18 cellular contexts compared by ENCODE assay signal in the genomic region with DNA sequence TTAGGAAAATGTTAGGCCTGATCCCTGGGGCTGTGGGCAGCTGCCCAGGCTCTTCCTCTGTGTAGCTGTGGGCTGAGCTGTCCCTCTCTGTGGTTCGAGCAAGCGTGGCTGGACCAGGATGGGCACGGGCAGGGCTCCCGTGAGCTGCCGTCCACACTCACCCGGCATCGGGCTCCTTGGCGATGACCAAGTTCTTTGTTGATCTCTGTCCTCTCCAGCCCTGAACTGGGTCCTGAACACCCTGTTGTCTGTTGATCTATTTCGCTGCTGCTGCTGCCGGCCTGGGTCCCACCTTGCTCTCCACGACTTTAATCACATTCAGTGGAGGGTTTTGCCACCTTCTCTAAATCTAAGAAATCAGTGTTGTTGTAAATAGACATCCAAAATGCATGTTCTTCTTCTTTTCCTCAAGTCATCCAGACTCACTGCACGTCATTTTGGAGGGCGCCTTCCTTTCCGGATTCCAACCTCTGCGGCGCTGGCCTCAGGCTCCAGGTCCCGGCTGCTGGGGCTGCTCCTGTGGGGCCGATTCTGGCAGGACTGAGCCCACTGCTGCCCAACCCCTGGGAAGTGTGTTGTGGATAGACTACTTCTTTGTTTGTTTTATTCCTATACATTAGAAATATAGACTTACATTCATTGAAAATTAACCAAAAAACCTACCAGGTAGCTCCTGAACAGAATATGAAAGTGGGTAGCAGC.
DNase-seq lines count a peak whose midpoint lies in the region; ATAC-seq and TF ChIP-seq lines count a peak whose summit lies in the region.
"Had no signal": no experiment of that assay in that cellular context is flagged by ENCODE, and none has a peak within 500 bp of the region (broad histone marks: within the 10 kb centered on the region; RNA-seq: fewer than 3 reads in every experiment).

No MANE protein-coding gene starts in this region.

- H3K4me1 ChIP-seq in BE2C: no peaks in the 10 kb centered on the region
- peaks cover 9% of the 10 kb centered on the region for H3K4me1 ChIP-seq in mammary epithelial cell (ENCODE audit: insufficient read depth, low read length)
- H3K4me1 ChIP-seq in naive thymus-derived CD4-positive, alpha-beta T cell (ENCODE audit: control insufficient read depth in 2 of 2, insufficient read depth in 2 of 2, low read length in 2 of 2): peaks cover 0 to 7% of the 10 kb centered on the region in 2 donors
- H3K4me1 ChIP-seq in tibial artery: peaks cover 0 to 14% (median 5%) of the 10 kb centered on the region in 4 donors
- H3K4me1 ChIP-seq: prostate gland, tibial nerve had no signal

- peaks cover 9 to 14% (median 12%) of the 10 kb centered on the region in 7 donors for H3K4me1 Mint-ChIP-seq in naive thymus-derived CD4-positive, alpha-beta T cell

- dilution Hi-C loops in mammary epithelial cell (cut with HindIII; ENCODE audit: low sequenced_read_pairs): no loop called here

- H3K27me3 ChIP-seq in BE2C (peaks cover 12% of the 10 kb centered on the region), mammary epithelial cell (ENCODE audit: insufficient read depth, low read length) (no peaks in the 10 kb centered on the region), tibial artery (peaks cover 0 to 7% of the 10 kb centered on the region in 2 donors)
- H3K27me3 ChIP-seq in naive thymus-derived CD4-positive, alpha-beta T cell (ENCODE audit: control insufficient read depth in 2 of 2, insufficient read depth in 2 of 2, low read length in 2 of 2): no peaks in the 10 kb centered on the region

- DNase-seq in BE2C (no peak), D341Med (ENCODE audit: low spot score) (peak; percentile 33), mammary epithelial cell (no peak), middle frontal gyrus (ENCODE audit: extremely low spot score, low spot score) (no peak), tibial artery (no peak)
- no peak for DNase-seq in naive thymus-derived CD4-positive, alpha-beta T cell
- no peak for DNase-seq in activated CD8-positive, alpha-beta memory T cell treated with anti-CD3 and anti-CD28 coated beads, Interleukin-2, amount 50 U/mL, for 48 hours
- DNase-seq: ACHN; activated CD4-positive, alpha-beta T cell treated with anti-CD3 and anti-CD28 coated beads for 1 hour; brain microvascular endothelial cell; IMR-90; MM.1S; NCI-H226 had no signal

- intact Hi-C loops in mammary epithelial cell (cut with micrococcal nuclease): no loop called here
- intact Hi-C loops in naive thymus-derived CD4-positive, alpha-beta T cell (cut with micrococcal nuclease): no loop called here
- intact Hi-C loops in tibial artery (cut with DNase I; ENCODE audit: low total_unique reads): no loop called here

- H3K27ac Mint-ChIP-seq in naive thymus-derived CD4-positive, alpha-beta T cell: peak overlapping the region in 2 of 9 donors; percentile 31 to 36

- H3K4me2 ChIP-seq in mammary epithelial cell (ENCODE audit: insufficient read depth, low read depth, low read length): peak overlapping the region; percentile 77

- H3K27ac ChIP-seq in mammary epithelial cell (ENCODE audit: insufficient read depth, low read depth, low read length): no peak overlapping the region
- H3K27ac ChIP-seq in naive thymus-derived CD4-positive, alpha-beta T cell (ENCODE audit: low read depth, low read length): no peak overlapping the region
- H3K27ac ChIP-seq in tibial artery: no peak overlapping the region
- H3K27ac ChIP-seq: brain microvascular endothelial cell, HL-60, prostate gland, SK-N-MC, tibial nerve had no signal

- H3K27me3 Mint-ChIP-seq in naive thymus-derived CD4-positive, alpha-beta T cell: peaks cover 0 to 24% (median 4%) of the 10 kb centered on the region in 5 donors

- WGBS in mammary epithelial cell (ENCODE audit: low coverage, missing lambda C conversion rate): 84% methylated on average over 15 of the region's 18 CpGs

- BruUV-seq in mammary epithelial cell (replicated peaks; lab: Mats Ljungman, UMichigan): no TSS peak

- H3K4me3 Mint-ChIP-seq in naive thymus-derived CD4-positive, alpha-beta T cell: peak overlapping the region in 8 of 10 donors; percentile 79 to 90 (median 86)

- H3K9ac ChIP-seq in mammary epithelial cell (ENCODE audit: insufficient read depth, low read length): no peak overlapping the region

- ATAC-seq in naive thymus-derived CD4-positive, alpha-beta T cell: no peak
- ATAC-seq in HG02678 (IDR thresholded peaks at IDR 0.05; ENCODE audit: unreplicated experiment): no peak

- H3K9me3 Mint-ChIP-seq in naive thymus-derived CD4-positive, alpha-beta T cell: peaks cover 0 to 7% (median 0%) of the 10 kb centered on the region in 11 donors

- H3K9me3 ChIP-seq in BE2C (no peaks in the 10 kb centered on the region; the same call in 1 of the 2 replicates), mammary epithelial cell (replicated peaks; ENCODE audit: insufficient read depth, low read length) (peaks cover 2% of the 10 kb centered on the region), tibial artery (peaks cover 0 to 3% (median 2%) of the 10 kb centered on the region in 3 donors)
- peaks cover 0 to under 1% (median 0%) of the 10 kb centered on the region in 3 experiments for H3K9me3 ChIP-seq in naive thymus-derived CD4-positive, alpha-beta T cell (ENCODE audit: control insufficient read depth in 2 of 3, low read length in 3 of 3)
- H3K9me3 ChIP-seq: prostate gland had no signal

- POLR2A ChIA-PET in naive thymus-derived CD4-positive, alpha-beta T cell (lab: Charles Lee): no interaction called here

- no peaks in the 10 kb centered on the region for H4K20me1 ChIP-seq in mammary epithelial cell (ENCODE audit: insufficient read depth, low read length)

- H3K4me3 ChIP-seq in BE2C (ENCODE audit: low read depth, low read length) (peak overlapping the region; percentile 28), mammary epithelial cell (replicated peaks in 1 of 3; ENCODE audit: insufficient read depth in 1 of 3, low read depth in 2 of 3, low read length in 3 of 3) (no peak overlapping the region), tibial artery (no peak overlapping the region)
- H3K4me3 ChIP-seq in naive thymus-derived CD4-positive, alpha-beta T cell (ENCODE audit: low read length): no peak overlapping the region
- H3K4me3 ChIP-seq: SK-N-MC, tibial nerve had no signal

- H3K36me3 ChIP-seq in BE2C: no peaks in the 10 kb centered on the region
- no peaks in the 10 kb centered on the region for H3K36me3 ChIP-seq in mammary epithelial cell (ENCODE audit: insufficient read depth, low read length)
- no peaks in the 10 kb centered on the region for H3K36me3 ChIP-seq in naive thymus-derived CD4-positive, alpha-beta T cell (ENCODE audit: control insufficient read depth in 2 of 3, insufficient read depth in 3 of 3, low read length in 3 of 3)
- H3K36me3 ChIP-seq in tibial artery: peaks cover 0 to 1% (median 0%) of the 10 kb centered on the region in 3 donors
- H3K36me3 ChIP-seq: brain microvascular endothelial cell, prostate gland had no signal

- peaks cover 0 to 4% (median 0%) of the 10 kb centered on the region in 5 donors for H3K36me3 Mint-ChIP-seq in naive thymus-derived CD4-positive, alpha-beta T cell

- H3K79me2 ChIP-seq in mammary epithelial cell (ENCODE audit: insufficient read depth, low read length): no peaks in the 10 kb centered on the region

- CTCF ChIA-PET in mammary epithelial cell (lab: Charles Lee; ENCODE audit: low non-redundant PET): no interaction called here
- CTCF ChIA-PET in naive thymus-derived CD4-positive, alpha-beta T cell (lab: Charles Lee): interaction anchor here (0.6 kb wide), 1 partner anchor 19 kb away, joined by 3 read pairs; no protein-coding TSS in a partner anchor

- TF ChIP-seq CTCF in BE2C (IDR thresholded peaks at IDR 0.05; ENCODE audit: low read depth, low read length) (no peak), mammary epithelial cell (conservative IDR thresholded peaks at IDR 0.05 in 1 of 2, IDR thresholded peaks at IDR 0.05 in 1 of 2; ENCODE audit: extremely low read depth in 1 of 2, insufficient read depth in 1 of 2, low read depth in 1 of 2, low read length in 2 of 2) (no peak), tibial artery (IDR thresholded peaks at IDR 0.05) (no peak)

- no peak overlapping the region for H2AFZ ChIP-seq in mammary epithelial cell (ENCODE audit: low read depth, low read length)

- in situ Hi-C loops in mammary epithelial cell (cut with MboI; ENCODE audit: low sequenced_read_pairs in 2 of 2): no loop called here
